Comparison of ENCODE assay signal across 22 cellular contexts in genomic region chr9:133693116-133693515, GRCh38. TPM values are rescaled to one million over a fixed set of nuclear protein-coding genes. Genes with fewer than 3 reads are reported as not detected.
DNase-seq lines count a peak whose midpoint lies in the region; ATAC-seq, FAIRE-seq and TF ChIP-seq lines count a peak whose summit lies in the region.
"Had no signal": no experiment of that assay in that cellular context is flagged by ENCODE, and none has a peak within 500 bp of the region (broad histone marks: within the 10 kb centered on the region; RNA-seq: fewer than 3 reads in every experiment).

No MANE protein-coding gene starts in this region.

- peaks cover 9 to 36% (median 19%) of the 10 kb centered on the region in 4 donors for H3K4me1 Mint-ChIP-seq in CD4-positive, CD25-positive, alpha-beta regulatory T cell

- H3K36me3 Mint-ChIP-seq in CD4-positive, CD25-positive, alpha-beta regulatory T cell, result peaks cover 10% of the 10 kb centered on the region

- no peaks in the 10 kb centered on the region for H3K27me3 Mint-ChIP-seq in CD4-positive, CD25-positive, alpha-beta regulatory T cell
- H3K27me3 Mint-ChIP-seq: CD4-positive, alpha-beta memory T cell had no signal

- DNase-seq in CD4-positive, CD25-positive, alpha-beta regulatory T cell, result no peak
- DNase-seq in kidney (peak; percentile 42), NCI-H82 (lab: John Stamatoyannopoulos, UW) (no peak), foreskin fibroblast (no peak), uterus (no peak)
- DNase-seq: CD4-positive, alpha-beta memory T cell; DND-41; H9; HFFc6; Kasumi-1; NCI-H1417; NCI-H1694 treated with DMSO at 0.1 percent for 48 hours; NCI-H446 treated with DMSO at 0.1 percent for 48 hours; NCI-H748 treated with DMSO at 0.1 percent for 48 hours; NK-92 treated with Interleukin-12 subunit alpha and Interleukin-12 subunit beta, amount 100 ng/mL, for 24 hours had no signal

- TF ChIP-seq POLR2A in uterus (IDR thresholded peaks at IDR 0.05), result no peak

- H3K9me3 ChIP-seq in CD4-positive, CD25-positive, alpha-beta regulatory T cell (ENCODE audit: control insufficient read depth in 2 of 2, low read length in 2 of 2), result no peaks in the 10 kb centered on the region
- H3K9me3 ChIP-seq in kidney (ENCODE audit: control insufficient read depth in 1 of 2, low read length in 2 of 2) (no peaks in the 10 kb centered on the region), uterus (no peaks in the 10 kb centered on the region)
- H3K9me3 ChIP-seq: SJCRH30 had no signal

- no peak for FAIRE-seq in kidney (lab: Jason Lieb, UNC)
- FAIRE-seq: GM12878 had no signal

- peaks cover 4% of the 10 kb centered on the region for H3K36me3 ChIP-seq in CD4-positive, CD25-positive, alpha-beta regulatory T cell (ENCODE audit: control insufficient read depth, insufficient read depth, low read length)
- H3K36me3 ChIP-seq in kidney (ENCODE audit: control insufficient read depth in 1 of 2, insufficient read depth in 2 of 2, low read length in 2 of 2) (peaks cover 0 to 7% of the 10 kb centered on the region in 2 donors), uterus (no peaks in the 10 kb centered on the region)

- H3K27me3 ChIP-seq in CD4-positive, CD25-positive, alpha-beta regulatory T cell (ENCODE audit: control insufficient read depth, insufficient read depth, low read length), result no peaks in the 10 kb centered on the region
- H3K27me3 ChIP-seq in uterus, result no peaks in the 10 kb centered on the region
- H3K27me3 ChIP-seq: SJCRH30 had no signal

- peaks cover 4% of the 10 kb centered on the region for H3K4me1 ChIP-seq in CD4-positive, CD25-positive, alpha-beta regulatory T cell (ENCODE audit: control insufficient read depth, insufficient read depth, low read length, poor library complexity, severe bottlenecking)
- H3K4me1 ChIP-seq in kidney (ENCODE audit: control insufficient read depth in 1 of 2, insufficient read depth in 1 of 2, low read depth in 1 of 2, low read length in 2 of 2), result no peaks in the 10 kb centered on the region
- no peaks in the 10 kb centered on the region for H3K4me1 ChIP-seq in uterus

- no peak for TF ChIP-seq CTCF in kidney (IDR thresholded peaks at IDR 0.05; ENCODE audit: borderline replicate concordance, extremely low read depth, insufficient read depth)
- no peak for TF ChIP-seq CTCF in foreskin fibroblast (IDR thresholded peaks at IDR 0.05; ENCODE audit: low read depth, low read length)
- no peak for TF ChIP-seq CTCF in uterus (IDR thresholded peaks at IDR 0.05)

- H3K9me3 Mint-ChIP-seq in CD4-positive, CD25-positive, alpha-beta regulatory T cell, result no peaks in the 10 kb centered on the region
- H3K9me3 Mint-ChIP-seq: CD4-positive, alpha-beta memory T cell; H9; HFFc6 had no signal

- H3K27ac ChIP-seq in CD4-positive, CD25-positive, alpha-beta regulatory T cell (ENCODE audit: insufficient read depth, low read length, poor library complexity, severe bottlenecking), result no peak overlapping the region
- H3K27ac ChIP-seq in angular gyrus (ENCODE audit: low read depth, low read length) (peak overlapping the region; percentile 26), kidney (ENCODE audit: low read depth in 2 of 2, low read length in 2 of 2) (no peak overlapping the region), temporal lobe (ENCODE audit: low read depth, low read length) (peak overlapping the region; percentile 6), uterus (no peak overlapping the region)
- H3K27ac ChIP-seq: SJCRH30 had no signal

- H3K4me3 ChIP-seq in CD4-positive, CD25-positive, alpha-beta regulatory T cell (ENCODE audit: low read depth, low read length), result no peak overlapping the region
- no peak overlapping the region for H3K4me3 ChIP-seq in kidney (ENCODE audit: low read length in 2 of 2)
- H3K4me3 ChIP-seq in foreskin fibroblast (ENCODE audit: low read depth in 1 of 2, low read length in 2 of 2), result no peak overlapping the region
- no peak overlapping the region for H3K4me3 ChIP-seq in uterus
- H3K4me3 ChIP-seq: GM12878, SJCRH30 had no signal

- H3K9ac ChIP-seq in kidney (ENCODE audit: low read length in 2 of 2), result no peak overlapping the region

- intact Hi-C loops in kidney (cut with DNase I) (no loop called here), uterus (cut with DNase I; ENCODE audit: low total_unique reads) (no loop called here)

- H3K4me3 Mint-ChIP-seq in CD4-positive, CD25-positive, alpha-beta regulatory T cell, result no peak overlapping the region
- H3K4me3 Mint-ChIP-seq: CD4-positive, alpha-beta memory T cell; H9; HFFc6 had no signal

- H3K27ac Mint-ChIP-seq in CD4-positive, CD25-positive, alpha-beta regulatory T cell, result peak overlapping the region in 2 of 3 donors; percentile 15 to 53
- H3K27ac Mint-ChIP-seq: HFFc6 had no signal

- no peak for ATAC-seq in CD4-positive, CD25-positive, alpha-beta regulatory T cell (ENCODE audit: low read depth in 2 of 2)
- ATAC-seq: GM12878 had no signal

RNA-seq across cellular contexts. Expression of gene SARDH, which starts 45.0 kb away (rescaled TPM):
- total RNA-seq in CD4-positive, CD25-positive, alpha-beta regulatory T cell, result 15.6 TPM
- polyA plus RNA-seq in CD4-positive, CD25-positive, alpha-beta regulatory T cell, result 1 to 10 TPM; 5.8 to 9.7 (median 8.2) TPM
- total RNA-seq in kidney, result 4.6 TPM
- polyA plus RNA-seq in kidney (ENCODE audit: insufficient read depth, low read depth, low replicate concordance), result 12.0 TPM
- total RNA-seq in temporal lobe, result 2.2 TPM
- 10 to 100 TPM in 1 of 4 donors, 1 to 10 TPM in 1, not detected in 2; 2.7 to 14.1 TPM for total RNA-seq in uterus
- total RNA-seq: MCF 10A had no signal

RNA-seq across cellular contexts. Expression of gene DBH, which starts 57.0 kb away (rescaled TPM):
- total RNA-seq in CD4-positive, CD25-positive, alpha-beta regulatory T cell, result 0.12 TPM
- not detected for polyA plus RNA-seq in CD4-positive, CD25-positive, alpha-beta regulatory T cell
- total RNA-seq in kidney, result not detected
- 0.39 TPM for polyA plus RNA-seq in kidney (ENCODE audit: insufficient read depth, low read depth, low replicate concordance)
- total RNA-seq in temporal lobe, result not detected
- 1 to 10 TPM in 1 of 4 donors, not detected in 3; 1.3 TPM for total RNA-seq in uterus
- total RNA-seq: A673, GM12878, H9, HFFc6, MCF 10A had no signal
- polyA plus RNA-seq: BJ, GM12878 had no signal

Comparison
In these comparisons a context has a peak if more than half of its experiments do, and no peak if none do; other contexts are left out.
1. H3K27ac ChIP-seq: peak in angular gyrus (single experiment) and temporal lobe (single experiment); none in CD4-positive, CD25-positive, alpha-beta regulatory T cell (single experiment), kidney (0 of 2) and uterus (0 of 2).